ENCODE assay signal across 12 cellular contexts in genomic region chr1:91440845-91441244, GRCh38. TPM values are rescaled to one million over a fixed set of nuclear protein-coding genes. Genes with fewer than 3 reads are reported as not detected.
DNase-seq lines count a peak whose midpoint lies in the region; ATAC-seq and TF ChIP-seq lines count a peak whose summit lies in the region.
"Had no signal": no experiment of that assay in that cellular context is flagged by ENCODE, and none has a peak within 500 bp of the region (broad histone marks: within the 10 kb centered on the region; RNA-seq: fewer than 3 reads in every experiment).

No MANE protein-coding gene starts in this region.

- no peaks in the 10 kb centered on the region for H3K9me3 Mint-ChIP-seq in type B pancreatic cell

- H3K4me3 ChIP-seq in cardiac muscle cell, result no peak overlapping the region
- no peak overlapping the region for H3K4me3 ChIP-seq in heart right ventricle
- H3K4me3 ChIP-seq: K562, SK-N-MC had no signal

- H3K36me3 Mint-ChIP-seq in type B pancreatic cell, result no peaks in the 10 kb centered on the region

- H3K27me3 ChIP-seq in cardiac muscle cell (no peaks in the 10 kb centered on the region), heart right ventricle (peaks cover 0 to 7% (median 0%) of the 10 kb centered on the region in 7 donors)

- DNase-seq in cardiac muscle cell (ENCODE audit: low read depth in 1 of 2, low spot score in 1 of 2), result peak in 1 of 2 donors; percentile 38
- DNase-seq in heart right ventricle, result no peak
- peak; percentile 44 for DNase-seq in NCI-H146 (lab: John Stamatoyannopoulos, UW)
- DNase-seq in T47D (ENCODE audit: low read depth in 1 of 2, low spot score in 1 of 2), result peak; percentile 4 to 33
- no peak for DNase-seq in type B pancreatic cell (ENCODE audit: extremely low spot score, unreplicated experiment)
- no peak for DNase-seq in left lobe of liver (ENCODE audit: low spot score)
- DNase-seq: effector CD4-positive, alpha-beta T cell; occipital lobe had no signal

- no peak overlapping the region for H3K27ac ChIP-seq in cardiac muscle cell
- no peak overlapping the region for H3K27ac ChIP-seq in heart right ventricle
- H3K27ac ChIP-seq: SK-N-MC had no signal

- 70 to 77% methylated on average over 1 of the region's 1 CpG for WGBS in heart right ventricle, 2 donors

- H3K27me3 Mint-ChIP-seq in type B pancreatic cell, result peaks cover 7% of the 10 kb centered on the region

- ATAC-seq in heart right ventricle (no peak), GM21619 (IDR thresholded peaks at IDR 0.05; ENCODE audit: unreplicated experiment) (no peak), left lobe of liver (no peak), GM19324 (IDR thresholded peaks at IDR 0.05; ENCODE audit: low FRiP score, unreplicated experiment) (no peak)
- ATAC-seq: K562 had no signal

- TF ChIP-seq CTCF in cardiac muscle cell (IDR thresholded peaks at IDR 0.05; ENCODE audit: low read depth, low read length), result peak; percentile 34
- peak in 2 of 9 donors; percentile 29 to 33 for TF ChIP-seq CTCF in heart right ventricle (IDR thresholded peaks at IDR 0.05)
- peak; percentile 38 for TF ChIP-seq CTCF in type B pancreatic cell (conservative IDR thresholded peaks at IDR 0.05)

- in situ Hi-C loops in T47D (cut with HindIII; ENCODE audit: low pct_unique_long_range_greater_than_20kb, low sequenced_read_pairs), result no loop called here

- H3K36me3 ChIP-seq in cardiac muscle cell, result no peaks in the 10 kb centered on the region
- no peaks in the 10 kb centered on the region for H3K36me3 ChIP-seq in heart right ventricle

- intact Hi-C loops in heart right ventricle (cut with DNase I), result loop anchor here in 1 of 10 donors (10.0 kb wide), 1 partner anchor 64 kb away; the partner anchor contains the start of gene CDC7

- H3K9me3 ChIP-seq in cardiac muscle cell (ENCODE audit: low read depth), result no peaks in the 10 kb centered on the region
- H3K9me3 ChIP-seq in heart right ventricle, result peaks cover 0 to 4% (median 0%) of the 10 kb centered on the region in 11 donors

- no peak overlapping the region for H3K4me3 Mint-ChIP-seq in type B pancreatic cell

- H3K4me1 ChIP-seq in cardiac muscle cell (ENCODE audit: low read depth), result no peaks in the 10 kb centered on the region
- H3K4me1 ChIP-seq in heart right ventricle, result no peaks in the 10 kb centered on the region

- no peak overlapping the region for H3K27ac Mint-ChIP-seq in type B pancreatic cell

- H3K4me1 Mint-ChIP-seq in type B pancreatic cell (ENCODE audit: unreplicated experiment), result no peaks in the 10 kb centered on the region

RNA-seq across cellular contexts. Expression of gene HFM1, which starts 36.2 kb away (rescaled TPM):
- 6.3 and 8.3 TPM in 2 replicates for total RNA-seq in cardiac muscle cell
- 1.8 and 6.0 TPM in 2 replicates for polyA plus RNA-seq in cardiac muscle cell
- 1 to 10 TPM; 1.2 to 4.3 (median 2.9) TPM for total RNA-seq in heart right ventricle
- 1 to 10 TPM in 1 of 2 donors, under 1 TPM in 1; 0.17 to 7.8 TPM for polyA plus RNA-seq in heart right ventricle
- 1.5 and 7.1 TPM in 2 replicates for total RNA-seq in type B pancreatic cell (ENCODE audit: low replicate concordance)
- total RNA-seq in left lobe of liver, result 0.35 TPM

RNA-seq across cellular contexts. Expression of gene CDC7, which starts 59.8 kb away (rescaled TPM):
- total RNA-seq in cardiac muscle cell (5.4 and 7.6 TPM in 2 replicates), heart right ventricle (1 to 10 TPM in 4 of 10 donors, under 1 TPM in 6; 0.26 to 4.0 (median 0.73) TPM), type B pancreatic cell (ENCODE audit: low replicate concordance) (11.6 and 29.7 TPM in 2 replicates), left lobe of liver (0.45 TPM)
- polyA plus RNA-seq in cardiac muscle cell (4.7 and 7.8 TPM in 2 replicates), heart right ventricle (1 to 10 TPM in 1 of 2 donors, under 1 TPM in 1; 0.84 to 1.3 TPM)

Comparison
In these comparisons a context has a peak if more than half of its experiments do, and no peak if none do; other contexts are left out.
1. DNase-seq: peak in NCI-H146 (single experiment) and T47D (2 of 2); none in heart right ventricle (0 of 2), type B pancreatic cell (single experiment) and left lobe of liver (single experiment).